Comparison of ENCODE assay signal across 8 cellular contexts in the genomic region with DNA sequence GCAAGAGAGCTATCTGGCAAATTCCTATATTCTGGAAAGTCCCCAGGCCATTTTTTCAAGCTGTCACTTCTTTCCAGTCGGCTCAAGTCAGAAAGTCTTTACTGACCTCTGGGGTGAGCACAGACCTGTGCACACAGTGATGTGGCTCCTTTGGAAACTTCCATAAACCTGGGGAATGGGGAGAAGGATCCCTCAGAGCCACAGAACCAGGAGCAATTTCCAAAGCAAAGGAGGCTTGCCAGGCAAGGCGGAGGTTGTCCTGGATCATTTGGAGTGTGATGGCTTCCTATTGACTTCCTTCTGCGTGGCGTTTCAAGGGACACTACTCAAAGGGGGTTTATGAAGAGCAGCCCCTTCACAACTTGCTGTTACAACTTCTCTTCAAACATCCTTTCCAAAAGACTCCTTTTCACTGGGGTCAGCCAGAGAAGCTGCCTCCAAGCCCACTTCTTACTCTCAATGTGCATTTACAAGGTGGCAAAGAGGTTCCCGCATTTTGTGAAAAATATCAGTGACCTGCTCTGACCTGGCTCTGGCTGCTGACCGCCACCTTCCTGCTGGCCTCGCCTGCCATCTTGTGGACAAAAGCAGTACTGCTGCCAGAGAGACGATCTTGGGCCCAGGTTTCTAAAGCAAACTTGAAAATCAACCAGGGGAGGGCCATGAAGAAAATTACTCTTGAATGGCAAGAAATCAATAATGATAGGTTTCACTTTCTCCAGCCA. TPM values are rescaled to one million over a fixed set of nuclear protein-coding genes. Genes with fewer than 3 reads are reported as not detected.
DNase-seq lines count a peak whose midpoint lies in the region; ATAC-seq and TF ChIP-seq lines count a peak whose summit lies in the region.

No MANE protein-coding gene starts in this region.

- WGBS in neuronal stem cell (ENCODE audit: extremely low coverage in 2 of 2, insufficient read length in 2 of 2, insufficient replicate concordance in 1 of 2), 2 donors, result no CpG with 5 or more reads among the region's 8 CpGs

- H2BK12ac ChIP-seq in neuronal stem cell (ENCODE audit: low read length), result no peak overlapping the region

- H3K27ac ChIP-seq in neuronal stem cell (replicated peaks; ENCODE audit: low read length) (no peak overlapping the region), substantia nigra (ENCODE audit: low read depth, low read length, poor library complexity, severe bottlenecking) (peak overlapping the region; percentile 93)

- no peak overlapping the region for H2BK15ac ChIP-seq in neuronal stem cell (ENCODE audit: low read length)

- H2AFZ ChIP-seq in neuronal stem cell (ENCODE audit: low read length), result peak overlapping the region; percentile 59

- peak; percentile 47 for ATAC-seq in HG03521 (IDR thresholded peaks at IDR 0.05; ENCODE audit: unreplicated experiment)

- no peaks in the 10 kb centered on the region for H3K9me3 ChIP-seq in neuronal stem cell (replicated peaks in 1 of 2; ENCODE audit: control insufficient read depth in 2 of 2, insufficient read depth in 1 of 2, low read depth in 1 of 2, low read length in 2 of 2)

- no peak overlapping the region for H3K4me2 ChIP-seq in neuronal stem cell (ENCODE audit: insufficient read depth, low read length, poor library complexity, severe bottlenecking)

- no peak overlapping the region for H2BK5ac ChIP-seq in neuronal stem cell (ENCODE audit: low read length)

- H3K4ac ChIP-seq in neuronal stem cell (ENCODE audit: low read length), result no peak overlapping the region

- no peak overlapping the region for H3K4me3 Mint-ChIP-seq in activated T-helper 1 cell treated with anti-CD3 and anti-CD28 coated beads, Interleukin-12 subunit alpha, Interleukin-12 subunit beta, Interleukin-2, Interleukin-4 antibody, amounts not matched to agents 30 ng/mL and 10 ng/mL and 1 ng/mL, durations not matched to agents 14 hours and 24 hours and 36 hours

- H3K79me1 ChIP-seq in neuronal stem cell (ENCODE audit: low read depth, low read length), result no peaks in the 10 kb centered on the region

- H4K91ac ChIP-seq in neuronal stem cell (ENCODE audit: low read depth, low read length, poor library complexity), result no peak overlapping the region

- H3K27me3 Mint-ChIP-seq in activated T-helper 1 cell treated with anti-CD3 and anti-CD28 coated beads, Interleukin-12 subunit alpha, Interleukin-12 subunit beta, Interleukin-2, Interleukin-4 antibody, amounts not matched to agents 30 ng/mL and 10 ng/mL and 1 ng/mL, durations not matched to agents 14 hours and 24 hours and 36 hours (ENCODE audit: insufficient read depth), result no peaks in the 10 kb centered on the region

- no peak overlapping the region for H2BK120ac ChIP-seq in neuronal stem cell (ENCODE audit: low read depth, low read length)

- H3K9me3 Mint-ChIP-seq in activated T-helper 1 cell treated with anti-CD3 and anti-CD28 coated beads, Interleukin-12 subunit alpha, Interleukin-12 subunit beta, Interleukin-2, Interleukin-4 antibody, amounts not matched to agents 30 ng/mL and 10 ng/mL and 1 ng/mL, durations not matched to agents 14 hours and 24 hours and 36 hours, result no peaks in the 10 kb centered on the region

- H4K8ac ChIP-seq in neuronal stem cell (ENCODE audit: low read depth, low read length), result no peak overlapping the region

- H3K14ac ChIP-seq in neuronal stem cell (ENCODE audit: low read length), result no peak overlapping the region

- no peaks in the 10 kb centered on the region for H3K36me3 ChIP-seq in neuronal stem cell (replicated peaks in 1 of 2; ENCODE audit: control insufficient read depth in 2 of 2, insufficient read depth in 2 of 2, low read length in 2 of 2)

- peaks cover 9% of the 10 kb centered on the region for H3K4me1 Mint-ChIP-seq in activated T-helper 1 cell treated with anti-CD3 and anti-CD28 coated beads, Interleukin-12 subunit alpha, Interleukin-12 subunit beta, Interleukin-2, Interleukin-4 antibody, amounts not matched to agents 30 ng/mL and 10 ng/mL and 1 ng/mL, durations not matched to agents 14 hours and 24 hours and 36 hours (ENCODE audit: low read depth)

- H3K27me3 ChIP-seq in neuronal stem cell (ENCODE audit: control insufficient read depth in 3 of 3, insufficient read depth in 3 of 3, low read depth in 1 of 3, low read length in 3 of 3), result peaks cover 0 to 12% (median 0%) of the 10 kb centered on the region in 3 experiments

- H3K4me3 ChIP-seq in fibroblast of villous mesenchyme (ENCODE audit: low read depth, low read length) (no peak overlapping the region), neuronal stem cell (ENCODE audit: low read length in 2 of 2) (no peak overlapping the region)

- no peak overlapping the region for H3K18ac ChIP-seq in neuronal stem cell (ENCODE audit: low read length)

- no peak overlapping the region for H3K27ac Mint-ChIP-seq in activated T-helper 1 cell treated with anti-CD3 and anti-CD28 coated beads, Interleukin-12 subunit alpha, Interleukin-12 subunit beta, Interleukin-2, Interleukin-4 antibody, amounts not matched to agents 30 ng/mL and 10 ng/mL and 1 ng/mL, durations not matched to agents 14 hours and 24 hours and 36 hours

- no peak overlapping the region for H3K9ac ChIP-seq in neuronal stem cell (ENCODE audit: low read depth, low read length, poor library complexity)

- H3K23ac ChIP-seq in neuronal stem cell (ENCODE audit: low read depth, low read length, poor library complexity), result no peak overlapping the region

- no peak overlapping the region for H2AK5ac ChIP-seq in neuronal stem cell (ENCODE audit: low read depth, low read length)

- no peaks in the 10 kb centered on the region for H3K36me3 Mint-ChIP-seq in activated T-helper 1 cell treated with anti-CD3 and anti-CD28 coated beads, Interleukin-12 subunit alpha, Interleukin-12 subunit beta, Interleukin-2, Interleukin-4 antibody, amounts not matched to agents 30 ng/mL and 10 ng/mL and 1 ng/mL, durations not matched to agents 14 hours and 24 hours and 36 hours (ENCODE audit: low read depth)

- peak; percentile 99 for TF ChIP-seq CTCF in fibroblast of villous mesenchyme (IDR thresholded peaks at IDR 0.05; ENCODE audit: insufficient read depth, low read depth, low read length)

- H3K4me1 ChIP-seq in neuronal stem cell (ENCODE audit: control insufficient read depth in 2 of 2, insufficient read depth in 1 of 2, low read depth in 1 of 2, low read length in 2 of 2), result no peaks in the 10 kb centered on the region

- intact Hi-C loops in activated T-helper 1 cell treated with anti-CD3 and anti-CD28 coated beads, Interleukin-12 subunit alpha, Interleukin-12 subunit beta, Interleukin-2, Interleukin-4 antibody, amounts not matched to agents 30 ng/mL and 10 ng/mL and 1 ng/mL, durations not matched to agents 14 hours and 24 hours and 36 hours (cut with micrococcal nuclease), result loop anchor here (1.0 to 2.0 kb wide), 4 partner anchors 94 to 468 kb away; no protein-coding TSS in a partner anchor

- DNase-seq in NCI-H2171 treated with DMSO at 0.1 percent for 48 hours (lab: John Stamatoyannopoulos, UW) (peak; percentile 9), NCI-H2171 (lab: John Stamatoyannopoulos, UW) (no peak), RPMI7951 (ENCODE audit: low read depth) (peak; percentile 53), fibroblast of villous mesenchyme (ENCODE audit: low read depth) (peak; percentile 72), neuronal stem cell (ENCODE audit: low spot score) (peak; percentile 74), substantia nigra (lab: John Stamatoyannopoulos, UW) (peak in 47 of 49 donors; percentile 9 to 91 (median 69))
- DNase-seq in activated T-helper 1 cell treated with anti-CD3 and anti-CD28 coated beads, Interleukin-12 subunit alpha, Interleukin-12 subunit beta, Interleukin-2, Interleukin-4 antibody, amounts not matched to agents 30 ng/mL and 10 ng/mL and 1 ng/mL, durations not matched to agents 14 hours and 24 hours and 36 hours (ENCODE audit: low spot score), result peak; percentile 59

RNA-seq across cellular contexts. Expression of gene TMEM247, which starts 18.2 kb away (rescaled TPM):
- not detected in 2 replicates for total RNA-seq in RPMI7951 (2014; rRNA removed; shearing (Covaris generic))
- total RNA-seq in activated T-helper 1 cell treated with anti-CD3 and anti-CD28 coated beads, Interleukin-12 subunit alpha, Interleukin-12 subunit beta, Interleukin-2, Interleukin-4 antibody, amounts not matched to agents 30 ng/mL and 10 ng/mL and 1 ng/mL, durations not matched to agents 14 hours and 24 hours and 36 hours, result not detected in 2 replicates
- 0.32 TPM in 1 of 2 replicates, not detected in the other for total RNA-seq in fibroblast of villous mesenchyme
- polyA plus RNA-seq in neuronal stem cell (2013, experiment 1 of 2), result not detected
- not detected for polyA plus RNA-seq in neuronal stem cell (2013, experiment 2 of 2)
